22 cellular contexts compared by ENCODE assay signal in the genomic region with DNA sequence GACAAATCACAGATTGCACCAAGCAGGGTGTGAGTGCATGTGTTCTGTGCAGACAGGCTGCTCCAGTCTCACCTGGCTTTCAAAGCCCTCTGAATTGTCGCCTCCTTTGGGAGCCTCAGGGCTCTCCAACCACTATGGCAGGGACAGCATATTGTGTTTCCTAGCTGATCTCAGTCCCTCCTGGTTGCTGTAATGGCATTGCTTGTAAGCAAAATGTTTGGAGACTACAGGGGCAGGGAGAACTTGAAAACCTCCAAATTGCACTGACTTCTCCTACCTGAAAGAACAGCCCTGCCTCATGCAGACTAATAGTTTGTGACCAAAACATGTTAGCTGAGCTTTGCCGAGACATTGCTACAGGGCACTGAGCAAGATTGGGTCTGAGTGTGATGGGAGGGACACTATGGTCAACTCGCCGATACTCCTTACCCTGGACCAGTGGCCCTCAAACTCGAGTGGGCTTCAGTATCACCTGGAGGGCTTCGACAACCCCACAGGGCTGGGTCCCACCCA.
DNase-seq lines count a peak whose midpoint lies in the region; ATAC-seq, FAIRE-seq and TF ChIP-seq lines count a peak whose summit lies in the region.
"Had no signal": no experiment of that assay in that cellular context is flagged by ENCODE, and none has a peak within 500 bp of the region (broad histone marks: within the 10 kb centered on the region; RNA-seq: fewer than 3 reads in every experiment).

No MANE protein-coding gene starts in this region.

- DNase-seq in left ventricle myocardium inferior (no peak), heart right ventricle (no peak), astrocyte (ENCODE audit: low read depth) (no peak), head of caudate nucleus (no peak)
- no peak for DNase-seq in central memory CD4-positive, alpha-beta T cell
- DNase-seq: activated CD4-positive, alpha-beta T cell treated with anti-CD3 and anti-CD28 coated beads, Interleukin-2, amount 10 ng/mL, durations not matched to agents 24 days and 14 days; activated CD8-positive, alpha-beta memory T cell treated with anti-CD3 and anti-CD28 coated beads, Interleukin-2, amount 50 U/mL, for 4 hours; activated gamma-delta T cell treated with Interleukin-2 at 50 U/mL for 16 hours; CD4-positive, CD25-positive, alpha-beta regulatory T cell; DMS53; mucosa of descending colon; MV-4-11; NCI-H82; RPMI8226; stimulated activated naive CD8-positive, alpha-beta T cell treated with anti-CD3 and anti-CD28 coated beads, Interleukin-15, Interleukin-2, amounts not matched to agents 100 U/mL and 50 U/mL, for 24 hours; upper lobe of left lung had no signal

- no peak for TF ChIP-seq CTCF in left ventricle myocardium inferior (IDR thresholded peaks at IDR 0.05; ENCODE audit: borderline replicate concordance)
- TF ChIP-seq CTCF in heart right ventricle (IDR thresholded peaks at IDR 0.05), result no peak
- TF ChIP-seq CTCF in astrocyte (IDR thresholded peaks at IDR 0.05; ENCODE audit: insufficient read depth, low read depth, low read length), result no peak

- peaks cover 6% of the 10 kb centered on the region for H3K27me3 Mint-ChIP-seq in astrocyte (ENCODE audit: low read depth, unreplicated experiment)
- H3K27me3 Mint-ChIP-seq: CD4-positive, CD25-positive, alpha-beta regulatory T cell had no signal

- no peak for ATAC-seq in heart right ventricle
- peak; percentile 12 for ATAC-seq in HG02943 (IDR thresholded peaks at IDR 0.05; ENCODE audit: low read depth, unreplicated experiment)
- ATAC-seq in GM21390 (IDR thresholded peaks at IDR 0.05; ENCODE audit: unreplicated experiment), result no peak
- ATAC-seq in HG03469 (IDR thresholded peaks at IDR 0.05; ENCODE audit: unreplicated experiment), result no peak
- ATAC-seq: HCT116; left lobe of liver; mucosa of descending colon; stimulated activated naive CD8-positive, alpha-beta T cell treated with anti-CD3 and anti-CD28 coated beads, Interleukin-15, Interleukin-2, amounts not matched to agents 100 U/mL and 50 U/mL, for 24 hours had no signal

- H3K4me3 Mint-ChIP-seq in astrocyte (ENCODE audit: unreplicated experiment), result no peak overlapping the region
- H3K4me3 Mint-ChIP-seq: activated CD4-positive, alpha-beta T cell treated with anti-CD3 and anti-CD28 coated beads, Interleukin-2, amount 10 ng/mL, durations not matched to agents 24 days and 14 days; CD4-positive, CD25-positive, alpha-beta regulatory T cell had no signal

- H3K4me1 Mint-ChIP-seq in astrocyte (ENCODE audit: low read depth, unreplicated experiment), result peaks cover 7% of the 10 kb centered on the region
- H3K4me1 Mint-ChIP-seq: activated CD4-positive, alpha-beta T cell treated with anti-CD3 and anti-CD28 coated beads, Interleukin-2, amount 10 ng/mL, durations not matched to agents 24 days and 14 days had no signal

- H3K4me1 ChIP-seq in left ventricle myocardium inferior (peaks cover 8% of the 10 kb centered on the region), heart right ventricle (peaks cover 0 to 11% (median 0%) of the 10 kb centered on the region in 9 donors), astrocyte (ENCODE audit: insufficient read depth, low read length) (peaks cover 15% of the 10 kb centered on the region)
- H3K4me1 ChIP-seq: upper lobe of left lung had no signal

- no peak overlapping the region for H2AFZ ChIP-seq in astrocyte (ENCODE audit: low read depth, low read length)

- no peak for FAIRE-seq in astrocyte (lab: Jason Lieb, UNC)
- FAIRE-seq: A204.1 had no signal

- H3K4me3 ChIP-seq in left ventricle myocardium inferior (no peak overlapping the region), heart right ventricle (no peak overlapping the region), astrocyte (ENCODE audit: insufficient read depth, low read depth, low read length) (no peak overlapping the region)
- H3K4me3 ChIP-seq: mucosa of descending colon, upper lobe of left lung had no signal

- peaks cover under 1% of the 10 kb centered on the region for H3K9me3 Mint-ChIP-seq in astrocyte (ENCODE audit: unreplicated experiment)
- H3K9me3 Mint-ChIP-seq: activated CD4-positive, alpha-beta T cell treated with anti-CD3 and anti-CD28 coated beads, Interleukin-2, amount 10 ng/mL, durations not matched to agents 24 days and 14 days; CD4-positive, CD25-positive, alpha-beta regulatory T cell had no signal

- no peaks in the 10 kb centered on the region for H3K36me3 ChIP-seq in left ventricle myocardium inferior
- H3K36me3 ChIP-seq in heart right ventricle, result no peaks in the 10 kb centered on the region
- no peaks in the 10 kb centered on the region for H3K36me3 ChIP-seq in astrocyte (ENCODE audit: insufficient read depth, low read length)
- H3K36me3 ChIP-seq: upper lobe of left lung had no signal

- H4K20me1 ChIP-seq in astrocyte (ENCODE audit: insufficient read depth, low read length), result no peaks in the 10 kb centered on the region

- intact Hi-C loops in left ventricle myocardium inferior (cut with micrococcal nuclease) (no loop called here), heart right ventricle (cut with DNase I) (loop anchor here in 1 of 10 donors (10.0 kb wide), 1 partner anchor 131 kb away; no protein-coding TSS in a partner anchor), head of caudate nucleus (cut with DNase I) (no loop called here)

- peak overlapping the region; percentile 65 for H3K4me2 ChIP-seq in astrocyte (ENCODE audit: low read length)

- H3K36me3 Mint-ChIP-seq in astrocyte (ENCODE audit: low read depth, unreplicated experiment), result no peaks in the 10 kb centered on the region

- WGBS in heart right ventricle, 2 donors, result 85 to 86% methylated on average over 6 of the region's 6 CpGs

- no peak overlapping the region for H3K27ac Mint-ChIP-seq in astrocyte (ENCODE audit: unreplicated experiment)
- H3K27ac Mint-ChIP-seq: activated CD4-positive, alpha-beta T cell treated with anti-CD3 and anti-CD28 coated beads, Interleukin-2, amount 10 ng/mL, durations not matched to agents 24 days and 14 days; CD4-positive, CD25-positive, alpha-beta regulatory T cell had no signal

- peak overlapping the region; percentile 8 for H3K9ac ChIP-seq in astrocyte (ENCODE audit: low read length)

- H3K9me3 ChIP-seq in left ventricle myocardium inferior (replicated peaks) (no peaks in the 10 kb centered on the region), heart right ventricle (no peaks in the 10 kb centered on the region), astrocyte (ENCODE audit: insufficient read depth, low read depth, low read length) (no peaks in the 10 kb centered on the region)
- H3K9me3 ChIP-seq: mucosa of descending colon, upper lobe of left lung had no signal

- H3K27ac ChIP-seq in left ventricle myocardium inferior (replicated peaks) (peak overlapping the region; percentile 76), heart right ventricle (peak overlapping the region in 4 of 10 donors; percentile 28 to 77 (median 60)), astrocyte (ENCODE audit: low read depth, low read length) (peak overlapping the region; percentile 38)
- H3K27ac ChIP-seq: upper lobe of left lung had no signal

- H3K27me3 ChIP-seq in left ventricle myocardium inferior (ENCODE audit: low read depth) (no peaks in the 10 kb centered on the region), heart right ventricle (no peaks in the 10 kb centered on the region), astrocyte (ENCODE audit: insufficient read depth, low read length) (no peaks in the 10 kb centered on the region)
- H3K27me3 ChIP-seq: upper lobe of left lung had no signal

- no peaks in the 10 kb centered on the region for H3K79me2 ChIP-seq in astrocyte (ENCODE audit: insufficient read depth, low read length)
